8 cellular contexts compared by ENCODE assay signal in the genomic region with DNA sequence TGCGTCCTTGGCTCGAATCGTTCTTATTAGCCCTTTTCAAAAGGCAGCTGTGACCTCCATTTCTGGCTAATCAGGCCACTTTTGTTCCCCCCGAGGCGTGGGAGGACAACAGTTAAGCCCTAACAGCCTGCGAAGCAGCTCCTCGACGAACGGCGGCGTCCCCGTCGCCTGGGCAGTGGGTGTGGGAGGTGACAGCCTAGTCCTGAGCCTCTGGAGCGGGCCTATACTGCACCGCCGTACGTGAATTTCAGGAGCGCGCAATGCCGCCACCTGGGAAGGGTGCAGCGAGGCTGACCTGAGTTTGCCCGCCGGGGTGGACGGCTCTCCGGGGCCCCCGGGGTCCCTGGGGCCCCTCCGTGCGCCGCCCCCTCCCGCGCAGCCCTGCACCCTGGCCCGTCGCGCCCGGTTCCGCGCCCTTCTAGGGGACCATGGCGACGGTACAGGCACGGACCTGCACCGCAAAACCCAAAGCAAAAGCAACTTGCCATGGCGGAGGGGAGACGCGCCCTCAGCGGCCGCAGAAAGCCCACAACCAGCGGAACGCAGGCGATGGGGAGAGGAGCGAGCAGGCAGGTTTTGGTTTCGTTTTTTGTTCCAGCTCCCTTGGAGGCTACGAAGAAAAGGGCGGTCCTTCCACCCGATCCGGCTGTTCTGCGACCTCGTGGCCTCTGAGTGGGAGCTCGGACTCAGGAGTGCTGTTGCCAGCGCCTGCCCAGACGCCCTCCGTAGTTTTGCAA. TPM values are rescaled to one million over a fixed set of nuclear protein-coding genes. Genes with fewer than 3 reads are reported as not detected.
DNase-seq lines count a peak whose midpoint lies in the region; ATAC-seq, FAIRE-seq and TF ChIP-seq lines count a peak whose summit lies in the region.

A gene (minus strand): TSS at position 624 of the 737 bp plus-strand sequence. CDS start 136 bp downstream, at position 488.

- H3K27ac ChIP-seq in VCaP (peak within 1 kb of the TSS; percentile 95), breast epithelium (peak within 1 kb of the TSS; percentile 96), small intestine (ENCODE audit: low read depth in 1 of 2, low read length in 1 of 2) (peak within 1 kb of the TSS; percentile 95 to 98)

- H3K36me3 ChIP-seq in breast epithelium (no peaks in the 10 kb centered on the region), small intestine (ENCODE audit: control insufficient read depth in 2 of 2, insufficient read depth in 2 of 2, low read length in 2 of 2) (no peaks in the 10 kb centered on the region)

- TF ChIP-seq CTCF in VCaP (conservative IDR thresholded peaks at IDR 0.05): peak; percentile 26; the same call in 1 of the 2 replicates
- no peak for TF ChIP-seq CTCF in breast epithelium (IDR thresholded peaks at IDR 0.05)

- H3K9me3 ChIP-seq in breast epithelium (no peaks in the 10 kb centered on the region), small intestine (ENCODE audit: control insufficient read depth, low read depth) (no peaks in the 10 kb centered on the region)

- FAIRE-seq in small intestine (lab: Jason Lieb, UNC): no peak

- WGBS in small intestine, 3 donors: 0% methylated on average over 55 to 61 of the region's 61 CpGs

- H3K4me1 ChIP-seq in breast epithelium (no peaks in the 10 kb centered on the region), small intestine (ENCODE audit: control insufficient read depth in 2 of 2, insufficient read depth in 1 of 2, low read depth in 1 of 2, low read length in 1 of 2) (no peaks in the 10 kb centered on the region)

- TF ChIP-seq POLR2A in breast epithelium (IDR thresholded peaks at IDR 0.05): no peak

- H3K27me3 ChIP-seq in breast epithelium (no peaks in the 10 kb centered on the region), small intestine (ENCODE audit: control insufficient read depth in 2 of 2, insufficient read depth in 2 of 2, low read length in 2 of 2) (no peaks in the 10 kb centered on the region)

- peak; percentile 63 for DNase-seq in NCI-H82 (lab: John Stamatoyannopoulos, UW)
- DNase-seq in NCI-H82 treated with DMSO at 0.1 percent for 48 hours (lab: John Stamatoyannopoulos, UW; ENCODE audit: unreplicated experiment): no peak
- DNase-seq in NCI-H2081 (lab: John Stamatoyannopoulos, UW): peak; percentile 51 to 68
- DNase-seq in breast epithelium (ENCODE audit: low spot score in 2 of 2): peak; percentile 75 to 78
- DNase-seq in iPS-NIHi7 (ENCODE audit: extremely low spot score): peak; percentile 85
- peak; percentile 88 for DNase-seq in small intestine

- peak; percentile 93 for ATAC-seq in HG03025 (IDR thresholded peaks at IDR 0.05; ENCODE audit: low FRiP score, unreplicated experiment)

- peak within 1 kb of the TSS; percentile 74 to 96 (median 93) for H3K4me3 ChIP-seq in breast epithelium
- peak within 1 kb of the TSS; percentile 43 to 93 for H3K4me3 ChIP-seq in small intestine (ENCODE audit: low read depth in 1 of 2, low read length in 2 of 2)

- intact Hi-C loops in breast epithelium (cut with DNase I; ENCODE audit: low total_unique reads): no loop called here

RNA-seq across cellular contexts. Expression of the gene that starts here (rescaled TPM):
- 1 to 10 TPM; 4.6 to 6.6 (median 5.0) TPM for total RNA-seq in breast epithelium
- polyA plus RNA-seq in small intestine: 1 to 10 TPM in 2 of 3 donors, under 1 TPM in 1; 0.81 to 3.4 (median 1.1) TPM
